In the genomic region with DNA sequence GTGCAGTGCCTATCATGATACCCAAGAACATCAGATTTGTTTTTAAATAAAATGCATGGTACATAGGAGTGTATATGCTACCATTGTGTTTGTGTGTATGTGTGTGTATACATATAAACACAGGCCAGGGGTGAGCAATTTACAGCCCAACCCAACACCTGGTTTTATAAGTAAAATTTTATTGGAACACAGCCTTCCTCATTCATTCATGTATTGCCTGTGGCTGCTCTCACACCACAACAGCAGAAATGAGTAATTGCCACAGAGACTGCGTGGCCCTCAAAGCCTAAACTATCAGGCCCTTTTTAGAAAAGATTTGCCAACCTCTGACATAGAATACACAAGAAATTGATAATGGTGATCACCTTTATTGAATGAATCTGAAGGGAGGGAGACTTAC, we compare ENCODE assay signal across 18 cellular contexts.
A peak's percentile ranks its signal among the peaks of the same experiment; 100 is the strongest.
DNase-seq lines count a peak whose midpoint lies in the region; ATAC-seq and TF ChIP-seq lines count a peak whose summit lies in the region.
"Had no signal": no experiment of that assay in that cellular context is flagged by ENCODE, and none has a peak within 500 bp of the region (broad histone marks: within the 10 kb centered on the region; RNA-seq: fewer than 3 reads in every experiment).

No MANE protein-coding gene starts in this region.

- no peak overlapping the region for H3T11ph ChIP-seq in H9 (ENCODE audit: low read length)

- H3K14ac ChIP-seq in H9 (ENCODE audit: insufficient read depth, low read length): no peak overlapping the region

- H2BK15ac ChIP-seq in H9 (ENCODE audit: low read depth, low read length): no peak overlapping the region

- H2AFZ ChIP-seq in H9 (ENCODE audit: low read length): no peak overlapping the region
- H2AFZ ChIP-seq: GM23248 had no signal

- DNase-seq in activated T-cell treated with anti-CD3 and anti-CD28 coated beads, Interleukin-2, amount 50 U/mL, for 72 hours: peak in 1 of 2 donors; percentile 12
- no peak for DNase-seq in activated T-cell treated with anti-CD3 and anti-CD28 coated beads, Interleukin-2, amount 50 U/mL, for 24 hours
- DNase-seq in H9 (no peak), MV-4-11 (lab: John Stamatoyannopoulos, UW) (peak; percentile 41), kidney tubule cell (ENCODE audit: low spot score) (no peak), SW480 (ENCODE audit: low spot score) (no peak)
- DNase-seq: CD4-positive, CD25-positive, alpha-beta regulatory T cell; CD8-positive, alpha-beta memory T cell; COR-L47; DMS 273 treated with DMSO at 0.1 percent for 48 hours; DMS53; DND-41; EL; GM23248; HCEC 1CT had no signal

- H3K27me3 ChIP-seq in H9 (ENCODE audit: insufficient read depth, low read length): no peaks in the 10 kb centered on the region
- H3K27me3 ChIP-seq: BLaER1 treated with 17β-estradiol and CSF1 and Interleukin-3, amounts not matched to agents 10 nM and 100 nM had no signal

- no peak overlapping the region for H3K9ac ChIP-seq in H9 (ENCODE audit: extremely low read depth, insufficient read length, low read length)
- H3K9ac ChIP-seq: BLaER1 treated with 17β-estradiol and CSF1 and Interleukin-3, amounts not matched to agents 10 nM and 100 nM had no signal

- no peak overlapping the region for H2BK5ac ChIP-seq in H9 (ENCODE audit: insufficient read length, low read length)

- H2BK20ac ChIP-seq in H9 (ENCODE audit: low read depth, low read length, poor library complexity, severe bottlenecking): no peak overlapping the region

- H3K4me1 Mint-ChIP-seq in activated T-cell treated with anti-CD3 and anti-CD28 coated beads, Interleukin-2, amount 50 U/mL, for 72 hours (ENCODE audit: low read depth): no peaks in the 10 kb centered on the region
- H3K4me1 Mint-ChIP-seq in activated T-cell treated with anti-CD3 and anti-CD28 coated beads, Interleukin-2, amount 50 U/mL, for 24 hours (ENCODE audit: low read depth): peaks cover 1% of the 10 kb centered on the region
- H3K4me1 Mint-ChIP-seq in H9: peaks cover 41 to 51% of the 10 kb centered on the region in 2 experiments
- H3K4me1 Mint-ChIP-seq: B cell; CD4-positive, CD25-positive, alpha-beta regulatory T cell; CD8-positive, alpha-beta memory T cell had no signal

- H3K27me3 Mint-ChIP-seq in activated T-cell treated with anti-CD3 and anti-CD28 coated beads, Interleukin-2, amount 50 U/mL, for 72 hours (ENCODE audit: low read depth): peaks cover 12% of the 10 kb centered on the region
- no peaks in the 10 kb centered on the region for H3K27me3 Mint-ChIP-seq in activated T-cell treated with anti-CD3 and anti-CD28 coated beads, Interleukin-2, amount 50 U/mL, for 24 hours
- H3K27me3 Mint-ChIP-seq in H9 (ENCODE audit: low read depth): no peaks in the 10 kb centered on the region; the same call in 1 of the 2 replicates
- H3K27me3 Mint-ChIP-seq: B cell had no signal

- H3K27ac ChIP-seq in H9 (ENCODE audit: insufficient read length, low read depth, low read length): no peak overlapping the region
- H3K27ac ChIP-seq: BLaER1 treated with 17β-estradiol and CSF1 and Interleukin-3, amounts not matched to agents 10 nM and 100 nM; HL-60 had no signal

- H4K5ac ChIP-seq in H9 (ENCODE audit: insufficient read length, low read depth, low read length): no peak overlapping the region

- H4K20me1 ChIP-seq in H9 (ENCODE audit: control insufficient read depth, insufficient read depth, insufficient read length): no peaks in the 10 kb centered on the region
- H4K20me1 ChIP-seq: BLaER1 treated with 17β-estradiol and CSF1 and Interleukin-3, amounts not matched to agents 10 nM and 100 nM had no signal

- H3K27ac Mint-ChIP-seq in activated T-cell treated with anti-CD3 and anti-CD28 coated beads, Interleukin-2, amount 50 U/mL, for 72 hours: no peak overlapping the region
- no peak overlapping the region for H3K27ac Mint-ChIP-seq in activated T-cell treated with anti-CD3 and anti-CD28 coated beads, Interleukin-2, amount 50 U/mL, for 24 hours
- peak overlapping the region in 2 of 3 experiments; percentile 41 to 62; a peak in 3 of 7 replicates for H3K27ac Mint-ChIP-seq in H9
- H3K27ac Mint-ChIP-seq: B cell; CD4-positive, CD25-positive, alpha-beta regulatory T cell; CD8-positive, alpha-beta memory T cell had no signal

- no peaks in the 10 kb centered on the region for H3K79me2 ChIP-seq in H9 (ENCODE audit: insufficient read depth, low read length)

- H3K56ac ChIP-seq in H9 (ENCODE audit: insufficient read length, low read depth, low read length): no peak overlapping the region

- no peak overlapping the region for H2BK120ac ChIP-seq in H9 (ENCODE audit: low read depth, low read length, poor library complexity, severe bottlenecking)

- no CpG with 5 or more reads among the region's 1 CpG for WGBS in H9 (ENCODE audit: extremely low coverage, insufficient read length, low lambda C conversion rate)

- no peaks in the 10 kb centered on the region for H3K9me3 ChIP-seq in H9 (ENCODE audit: control insufficient read depth, low read depth, low read length)
- H3K9me3 ChIP-seq: BLaER1 treated with 17β-estradiol and CSF1 and Interleukin-3, amounts not matched to agents 10 nM and 100 nM had no signal

- H3K18ac ChIP-seq in H9 (ENCODE audit: insufficient read length, low read depth, low read length): no peak overlapping the region

- no peaks in the 10 kb centered on the region for H3K79me1 ChIP-seq in H9 (ENCODE audit: insufficient read depth, low read depth, low read length, poor library complexity, severe bottlenecking)

- H3K23ac ChIP-seq in H9 (ENCODE audit: insufficient read length, low read depth, low read length): no peak overlapping the region

- no peak overlapping the region for H4K91ac ChIP-seq in H9 (ENCODE audit: insufficient read length, low read depth, low read length)

- no peak overlapping the region for H3K4me2 ChIP-seq in H9 (ENCODE audit: insufficient read depth, insufficient read length, low read length)

- H2BK12ac ChIP-seq in H9 (ENCODE audit: insufficient read length, low read depth, low read length): no peak overlapping the region

- no peak overlapping the region for H4K8ac ChIP-seq in H9 (replicated peaks; ENCODE audit: insufficient read length, low read depth, low read length)

- H3K23me2 ChIP-seq in H9 (ENCODE audit: insufficient read length, low read depth, low read length, poor library complexity, severe bottlenecking): no peaks in the 10 kb centered on the region

- H3K4ac ChIP-seq in H9 (ENCODE audit: low read depth, low read length): no peak overlapping the region

- H2AK5ac ChIP-seq in H9 (ENCODE audit: insufficient read length, low read length): no peak overlapping the region

- H3K36me3 Mint-ChIP-seq in activated T-cell treated with anti-CD3 and anti-CD28 coated beads, Interleukin-2, amount 50 U/mL, for 72 hours (ENCODE audit: insufficient read depth in 2 of 2): peaks cover 3 to 4% of the 10 kb centered on the region in 2 donors
- H3K36me3 Mint-ChIP-seq in activated T-cell treated with anti-CD3 and anti-CD28 coated beads, Interleukin-2, amount 50 U/mL, for 24 hours (ENCODE audit: low read depth): no peaks in the 10 kb centered on the region
- H3K36me3 Mint-ChIP-seq in H9 (ENCODE audit: insufficient read depth in 1 of 3, low read depth in 3 of 3): peaks cover under 1 to 28% (median 11%) of the 10 kb centered on the region in 3 experiments; a peak in 6 of 7 replicates
- H3K36me3 Mint-ChIP-seq: CD4-positive, CD25-positive, alpha-beta regulatory T cell had no signal

- H3K9me3 Mint-ChIP-seq in activated T-cell treated with anti-CD3 and anti-CD28 coated beads, Interleukin-2, amount 50 U/mL, for 72 hours: peaks cover 7 to 13% of the 10 kb centered on the region in 2 donors
- peaks cover 12% of the 10 kb centered on the region for H3K9me3 Mint-ChIP-seq in activated T-cell treated with anti-CD3 and anti-CD28 coated beads, Interleukin-2, amount 50 U/mL, for 24 hours
- H3K9me3 Mint-ChIP-seq in H9: peaks cover 3 to 10% of the 10 kb centered on the region in 2 experiments; a peak in 3 of 5 replicates

- TF ChIP-seq CTCF in H9 (conservative IDR thresholded peaks at IDR 0.05): no peak

- ATAC-seq in activated T-cell treated with anti-CD3 and anti-CD28 coated beads, Interleukin-2, amount 50 U/mL, for 72 hours (replicated peaks in 1 of 2): peak; percentile 51 to 57

- H3K4me1 ChIP-seq in H9 (ENCODE audit: insufficient read depth, low read length): peaks cover 4% of the 10 kb centered on the region; the same call in 1 of the 2 replicates

- H3K4me3 Mint-ChIP-seq in activated T-cell treated with anti-CD3 and anti-CD28 coated beads, Interleukin-2, amount 50 U/mL, for 72 hours: no peak overlapping the region
- H3K4me3 Mint-ChIP-seq in activated T-cell treated with anti-CD3 and anti-CD28 coated beads, Interleukin-2, amount 50 U/mL, for 24 hours: no peak overlapping the region
- H3K4me3 Mint-ChIP-seq in H9: no peak overlapping the region
- H3K4me3 Mint-ChIP-seq: B cell; CD4-positive, CD25-positive, alpha-beta regulatory T cell; CD8-positive, alpha-beta memory T cell had no signal

Comparison
In these comparisons a context has a peak if more than half of its experiments do, and no peak if none do; other contexts are left out.
1. H3K27ac Mint-ChIP-seq: peak in H9 (2 of 3); none in activated T-cell treated with anti-CD3 and anti-CD28 coated beads, Interleukin-2, amount 50 U/mL, for 72 hours (single experiment) and activated T-cell treated with anti-CD3 and anti-CD28 coated beads, Interleukin-2, amount 50 U/mL, for 24 hours (single experiment).